In the genomic region with DNA sequence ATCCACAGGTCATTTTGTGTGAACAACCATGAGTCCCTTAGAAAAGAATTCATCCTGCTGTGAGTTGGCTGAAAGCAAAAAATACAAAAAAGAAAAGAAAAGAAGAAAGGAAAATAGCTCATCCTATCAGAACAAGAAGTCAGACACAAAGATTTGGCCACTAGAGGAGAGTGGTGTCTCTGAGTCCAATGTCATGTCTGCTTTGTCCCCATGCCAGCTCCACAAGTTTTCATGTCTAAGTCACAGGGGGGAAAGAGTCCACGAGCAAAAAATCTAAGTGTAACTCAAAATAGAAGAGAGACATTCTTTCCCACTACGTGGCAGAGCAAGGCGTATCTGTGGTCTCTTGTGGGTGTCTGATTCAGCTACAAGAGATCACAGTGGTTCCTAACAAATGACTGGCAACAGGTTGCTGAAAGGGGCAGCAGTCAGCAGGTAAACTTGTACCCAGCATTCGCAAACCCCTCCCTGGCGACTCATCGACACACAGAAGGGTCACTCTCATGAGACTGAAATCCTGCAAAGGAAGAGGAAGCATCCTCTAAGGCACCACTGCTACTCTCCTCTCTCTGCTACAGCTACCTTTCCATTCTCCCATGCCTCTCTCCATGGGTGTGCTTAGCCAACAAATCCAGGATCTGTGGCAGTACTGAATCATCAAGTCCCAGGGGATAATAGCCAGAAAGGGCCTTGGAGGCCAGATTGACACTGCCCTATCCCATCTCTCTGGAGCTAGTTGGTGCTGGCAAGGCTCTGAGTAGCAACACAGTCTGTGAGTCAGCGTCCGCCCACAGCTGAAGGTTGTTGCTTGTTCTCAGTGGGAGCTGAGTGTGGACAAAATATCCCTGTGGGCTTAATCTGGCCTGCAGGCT, we compare ENCODE assay signal across 8 cellular contexts.
DNase-seq lines count a peak whose midpoint lies in the region; ATAC-seq and FAIRE-seq lines count a peak whose summit lies in the region.

No MANE protein-coding gene starts in this region.

- DNase-seq in COLO829 (ENCODE audit: low spot score): peak; percentile 85
- DNase-seq in RCC 7860 (ENCODE audit: low spot score): peak; percentile 91
- DNase-seq in iPS-NIHi11 (ENCODE audit: low spot score): peak; percentile 9
- peak; percentile 78 for DNase-seq in stimulated activated CD4-positive, alpha-beta T cell treated with anti-CD3 and anti-CD28 coated beads, Interleukin-2, amount 100 ng/mL, for 4 hours (ENCODE audit: low read depth)
- no peak for DNase-seq in cerebellar nuclear complex (lab: John Stamatoyannopoulos, UW)
- no peak for DNase-seq in NCI-H146 (lab: John Stamatoyannopoulos, UW)

- H3K27me3 Mint-ChIP-seq in activated naive CD4-positive, alpha-beta T cell treated with anti-CD3 and anti-CD28 coated beads, Interleukin-2, amount 50 U/mL, for 24 hours: no peaks in the 10 kb centered on the region

- peaks cover 87% of the 10 kb centered on the region for H3K4me1 Mint-ChIP-seq in activated naive CD4-positive, alpha-beta T cell treated with anti-CD3 and anti-CD28 coated beads, Interleukin-2, amount 50 U/mL, for 24 hours

- FAIRE-seq in RCC 7860 (lab: Jason Lieb, UNC): peak; percentile 92

- peak overlapping the region; percentile 99 for H3K27ac Mint-ChIP-seq in activated naive CD4-positive, alpha-beta T cell treated with anti-CD3 and anti-CD28 coated beads, Interleukin-2, amount 50 U/mL, for 24 hours

- peaks cover 7% of the 10 kb centered on the region for H3K36me3 Mint-ChIP-seq in activated naive CD4-positive, alpha-beta T cell treated with anti-CD3 and anti-CD28 coated beads, Interleukin-2, amount 50 U/mL, for 24 hours

- ATAC-seq in HG02623 (IDR thresholded peaks at IDR 0.05; ENCODE audit: unreplicated experiment): peak; percentile 49

- H3K9me3 Mint-ChIP-seq in activated naive CD4-positive, alpha-beta T cell treated with anti-CD3 and anti-CD28 coated beads, Interleukin-2, amount 50 U/mL, for 24 hours: peaks cover 4% of the 10 kb centered on the region

- peak overlapping the region; percentile 89 for H3K4me3 Mint-ChIP-seq in activated naive CD4-positive, alpha-beta T cell treated with anti-CD3 and anti-CD28 coated beads, Interleukin-2, amount 50 U/mL, for 24 hours

Comparison
In these comparisons a context has a peak if more than half of its experiments do, and no peak if none do; other contexts are left out.
1. DNase-seq: peak in COLO829 (single experiment), RCC 7860 (single experiment), iPS-NIHi11 (single experiment) and stimulated activated CD4-positive, alpha-beta T cell treated with anti-CD3 and anti-CD28 coated beads, Interleukin-2, amount 100 ng/mL, for 4 hours (single experiment); none in cerebellar nuclear complex (0 of 2) and NCI-H146 (single experiment).